ENCODE assay signal across 18 cellular contexts in the genomic region with DNA sequence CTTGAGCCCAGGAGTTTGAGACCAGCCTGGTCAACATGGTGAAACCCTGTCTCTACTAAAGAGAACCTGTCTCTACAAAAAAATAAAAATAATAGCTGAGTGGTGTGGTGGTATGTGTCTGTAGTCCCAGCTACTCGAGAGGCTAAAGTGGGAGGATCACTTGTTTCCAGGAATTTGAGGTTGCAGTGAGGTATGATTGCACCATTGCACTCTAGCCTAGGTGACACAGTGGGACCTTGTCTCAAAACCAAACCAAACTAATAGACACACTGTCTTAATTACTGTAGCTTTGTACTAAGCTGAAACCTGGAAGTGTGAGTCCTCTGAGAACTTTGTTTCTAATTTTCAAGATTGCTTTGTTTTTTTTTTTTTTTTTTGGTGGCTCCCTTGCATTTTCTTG. TPM values are rescaled to one million over a fixed set of nuclear protein-coding genes. Genes with fewer than 3 reads are reported as not detected.
DNase-seq lines count a peak whose midpoint lies in the region; ATAC-seq and TF ChIP-seq lines count a peak whose summit lies in the region.
"Had no signal": no experiment of that assay in that cellular context is flagged by ENCODE, and none has a peak within 500 bp of the region (broad histone marks: within the 10 kb centered on the region; RNA-seq: fewer than 3 reads in every experiment).

No MANE protein-coding gene starts in this region.

- H3K36me3 Mint-ChIP-seq in activated CD4-positive, alpha-beta T cell treated with anti-CD3 and anti-CD28 coated beads, Interleukin-2, amount 10 ng/mL, durations not matched to agents 24 days and 14 days (ENCODE audit: low read depth), result peaks cover 3% of the 10 kb centered on the region
- H3K36me3 Mint-ChIP-seq in activated T-helper 17 cell treated with anti-CD3 and anti-CD28 coated beads, Interleukin-2, amount 50 U/mL, for 72 hours (ENCODE audit: low read depth), result peaks cover 5% of the 10 kb centered on the region
- no peaks in the 10 kb centered on the region for H3K36me3 Mint-ChIP-seq in natural killer cell

- no peaks in the 10 kb centered on the region for H3K9me3 Mint-ChIP-seq in activated CD4-positive, alpha-beta T cell treated with anti-CD3 and anti-CD28 coated beads, Interleukin-2, amount 10 ng/mL, durations not matched to agents 24 days and 14 days
- no peaks in the 10 kb centered on the region for H3K9me3 Mint-ChIP-seq in activated T-helper 17 cell treated with anti-CD3 and anti-CD28 coated beads, Interleukin-2, amount 50 U/mL, for 72 hours
- H3K9me3 Mint-ChIP-seq in natural killer cell, result no peaks in the 10 kb centered on the region
- H3K9me3 Mint-ChIP-seq: endodermal cell had no signal

- peak overlapping the region; percentile 30 for H3K4me3 Mint-ChIP-seq in activated CD4-positive, alpha-beta T cell treated with anti-CD3 and anti-CD28 coated beads, Interleukin-2, amount 10 ng/mL, durations not matched to agents 24 days and 14 days
- H3K4me3 Mint-ChIP-seq in activated T-helper 17 cell treated with anti-CD3 and anti-CD28 coated beads, Interleukin-2, amount 50 U/mL, for 72 hours, result peak overlapping the region; percentile 74
- no peak overlapping the region for H3K4me3 Mint-ChIP-seq in natural killer cell
- H3K4me3 Mint-ChIP-seq: endodermal cell had no signal

- H3K27me3 Mint-ChIP-seq in activated CD4-positive, alpha-beta T cell treated with anti-CD3 and anti-CD28 coated beads, Interleukin-2, amount 10 ng/mL, durations not matched to agents 24 days and 14 days, result no peaks in the 10 kb centered on the region
- H3K27me3 Mint-ChIP-seq in activated T-helper 17 cell treated with anti-CD3 and anti-CD28 coated beads, Interleukin-2, amount 50 U/mL, for 72 hours, result no peaks in the 10 kb centered on the region
- H3K27me3 Mint-ChIP-seq in natural killer cell (ENCODE audit: low read depth in 2 of 2), result no peaks in the 10 kb centered on the region

- no peak overlapping the region for H3K4me3 ChIP-seq in GM12865 (ENCODE audit: low read depth, low read length)
- H3K4me3 ChIP-seq: A549, GM23248 had no signal

- ATAC-seq in activated T-helper 17 cell treated with anti-CD3 and anti-CD28 coated beads, Interleukin-2, amount 50 U/mL, for 72 hours (replicated peaks), result peak; percentile 90
- ATAC-seq in natural killer cell, result no peak
- no peak for ATAC-seq in HG02571 (IDR thresholded peaks at IDR 0.05; ENCODE audit: unreplicated experiment)
- ATAC-seq in GM21381 (IDR thresholded peaks at IDR 0.05; ENCODE audit: unreplicated experiment), result no peak
- ATAC-seq in GM18511 (IDR thresholded peaks at IDR 0.05; ENCODE audit: unreplicated experiment), result no peak
- ATAC-seq: A549 had no signal

- no peak for DNase-seq in activated CD4-positive, alpha-beta T cell treated with anti-CD3 and anti-CD28 coated beads, Interleukin-2, amount 10 ng/mL, durations not matched to agents 24 days and 14 days
- no peak for DNase-seq in activated CD4-positive, alpha-beta T cell treated with anti-CD3 and anti-CD28 coated beads, Interleukin-2, amount 50 U/mL, for 4 hours
- DNase-seq in GM12865 (ENCODE audit: low read depth), result peak; percentile 3
- DNase-seq in natural killer cell, result no peak
- DNase-seq: activated CD8-positive, alpha-beta memory T cell treated with anti-CD3 and anti-CD28 coated beads, Interleukin-2, amount 50 U/mL, for 48 hours; endodermal cell; GM23248; hippocampal formation; KG1; NCI-H1105 treated with DMSO at 0.1 percent for 48 hours; NCI-H2171 treated with DMSO at 0.1 percent for 48 hours; occipital lobe; stimulated activated naive CD4-positive, alpha-beta T cell treated with Interleukin-2 at 50 U/mL for 16 hours had no signal

- TF ChIP-seq CTCF in GM12865 (IDR thresholded peaks at IDR 0.05; ENCODE audit: insufficient read depth, low read depth, low read length, missing control alignments) (no peak), natural killer cell (IDR thresholded peaks at IDR 0.05) (no peak)

- peaks cover 33% of the 10 kb centered on the region for H3K4me1 Mint-ChIP-seq in activated CD4-positive, alpha-beta T cell treated with anti-CD3 and anti-CD28 coated beads, Interleukin-2, amount 10 ng/mL, durations not matched to agents 24 days and 14 days
- H3K4me1 Mint-ChIP-seq in activated T-helper 17 cell treated with anti-CD3 and anti-CD28 coated beads, Interleukin-2, amount 50 U/mL, for 72 hours, result peaks cover 34% of the 10 kb centered on the region
- peaks cover 58 to 60% of the 10 kb centered on the region in 2 donors for H3K4me1 Mint-ChIP-seq in natural killer cell

- peak overlapping the region; percentile 60 for H3K27ac Mint-ChIP-seq in activated CD4-positive, alpha-beta T cell treated with anti-CD3 and anti-CD28 coated beads, Interleukin-2, amount 10 ng/mL, durations not matched to agents 24 days and 14 days
- H3K27ac Mint-ChIP-seq in activated T-helper 17 cell treated with anti-CD3 and anti-CD28 coated beads, Interleukin-2, amount 50 U/mL, for 72 hours, result peak overlapping the region; percentile 6
- H3K27ac Mint-ChIP-seq in natural killer cell, result peak overlapping the region; percentile 42 to 65
- H3K27ac Mint-ChIP-seq: endodermal cell had no signal

- intact Hi-C loops in activated CD4-positive, alpha-beta T cell treated with anti-CD3 and anti-CD28 coated beads, Interleukin-2, amount 10 ng/mL, durations not matched to agents 24 days and 14 days (cut with micrococcal nuclease), result loop anchor here (2.0 to 10.0 kb wide), 3 partner anchors 30 to 214 kb away; a partner anchor contains a TSS
- intact Hi-C loops in natural killer cell (cut with micrococcal nuclease), result no loop called here

RNA-seq across cellular contexts. Expression of a gene that starts 30.4 kb away (rescaled TPM):
- total RNA-seq in activated CD4-positive, alpha-beta T cell treated with anti-CD3 and anti-CD28 coated beads, Interleukin-2, amount 10 ng/mL, durations not matched to agents 24 days and 14 days, result 36.0 and 37.7 TPM in 2 replicates
- 10 to 100 TPM; 36.4 to 36.6 TPM for total RNA-seq in activated T-helper 17 cell treated with anti-CD3 and anti-CD28 coated beads, Interleukin-2, amount 50 U/mL, for 72 hours
- total RNA-seq in natural killer cell, result 10 to 100 TPM; 54.9 to 75.0 (median 71.3) TPM

Comparison
In these comparisons a context has a peak if more than half of its experiments do, and no peak if none do; other contexts are left out.
1. H3K27ac Mint-ChIP-seq: peak in every context shown above with its lines; median percentile 60 in activated CD4-positive, alpha-beta T cell treated with anti-CD3 and anti-CD28 coated beads, Interleukin-2, amount 10 ng/mL, durations not matched to agents 24 days and 14 days; 54 in natural killer cell; 6 in activated T-helper 17 cell treated with anti-CD3 and anti-CD28 coated beads, Interleukin-2, amount 50 U/mL, for 72 hours.